ENCODE assay signal across 9 cellular contexts in the genomic region with DNA sequence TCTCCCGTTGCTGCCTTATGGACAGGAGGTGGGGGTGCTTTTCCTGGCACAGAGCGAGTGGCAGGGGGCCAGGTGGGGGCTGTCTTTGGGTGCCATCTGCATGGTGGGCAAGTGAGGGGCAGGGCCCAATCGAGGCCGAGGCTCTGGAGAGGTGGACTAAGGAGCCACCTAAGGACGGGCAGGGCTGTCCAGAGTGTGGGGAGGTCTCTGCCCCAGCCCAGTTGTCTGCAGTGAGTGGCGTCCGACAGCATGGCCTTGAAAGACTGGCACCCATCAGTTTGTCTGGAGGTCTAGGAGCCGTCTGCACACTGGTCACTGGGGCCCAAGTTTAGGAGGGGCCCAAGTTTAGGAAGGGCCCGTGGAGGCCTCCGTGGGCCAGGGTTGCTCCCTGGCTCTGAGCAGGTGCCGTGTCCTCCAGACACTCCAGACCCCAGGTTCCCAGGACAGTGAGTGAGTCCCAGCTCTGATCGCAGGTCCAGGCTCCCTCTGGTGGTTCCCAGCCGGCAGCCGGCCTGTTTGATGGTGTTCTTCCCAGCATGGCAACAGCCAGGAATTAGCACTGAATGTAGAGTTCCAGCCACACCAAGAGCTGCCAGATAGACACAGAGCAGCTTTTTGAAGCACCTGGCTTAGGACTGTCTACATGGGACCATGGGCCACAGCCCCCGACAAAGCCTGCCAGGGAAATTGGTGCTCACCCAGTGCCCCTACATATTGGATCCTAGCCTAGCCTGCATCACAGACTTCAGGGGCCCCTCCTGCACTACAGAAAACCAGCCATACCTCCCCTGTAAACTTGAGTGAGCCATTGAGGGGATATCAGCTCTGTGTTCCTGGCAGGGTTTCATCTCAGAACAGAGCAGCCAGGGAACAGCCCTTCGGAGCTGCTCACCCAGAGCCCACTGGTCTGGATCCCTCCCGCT.
DNase-seq lines count a peak whose midpoint lies in the region; ATAC-seq and TF ChIP-seq lines count a peak whose summit lies in the region.
"Had no signal": no experiment of that assay in that cellular context is flagged by ENCODE, and none has a peak within 500 bp of the region (broad histone marks: within the 10 kb centered on the region; RNA-seq: fewer than 3 reads in every experiment).

No MANE protein-coding gene starts in this region.

- H3K4me3 Mint-ChIP-seq in nephron progenitor cell: no peak overlapping the region
- H3K4me3 Mint-ChIP-seq: naive thymus-derived CD4-positive, alpha-beta T cell had no signal

- ATAC-seq in SK-N-SH treated with all-trans-retinoic acid at 6 μM for 48 hours (peak; percentile 82), omental fat pad (ENCODE audit: low FRiP score) (no peak), HG02763 (IDR thresholded peaks at IDR 0.05; ENCODE audit: unreplicated experiment) (no peak)
- ATAC-seq: naive thymus-derived CD4-positive, alpha-beta T cell had no signal

- no peak overlapping the region for H3K27ac Mint-ChIP-seq in nephron progenitor cell
- H3K27ac Mint-ChIP-seq: naive thymus-derived CD4-positive, alpha-beta T cell had no signal

- no peaks in the 10 kb centered on the region for H3K9me3 Mint-ChIP-seq in nephron progenitor cell
- H3K9me3 Mint-ChIP-seq: naive thymus-derived CD4-positive, alpha-beta T cell had no signal

- H3K4me3 ChIP-seq in fibroblast of mammary gland (ENCODE audit: control insufficient read depth, low read depth, low read length): no peak overlapping the region

- H3K27me3 Mint-ChIP-seq in nephron progenitor cell (ENCODE audit: low read depth, poor library complexity): no peaks in the 10 kb centered on the region

- TF ChIP-seq CTCF in fibroblast of mammary gland (conservative IDR thresholded peaks at IDR 0.05; ENCODE audit: control insufficient read depth, insufficient read depth, low read depth, low read length) (peak; percentile 63), nephron progenitor cell (IDR thresholded peaks at IDR 0.05) (peak; percentile 63), omental fat pad (IDR thresholded peaks at IDR 0.05) (no peak)

- peak; percentile 42 for DNase-seq in COLO829 (ENCODE audit: low spot score)
- DNase-seq in HCEC 1CT: peak; percentile 41
- DNase-seq in fibroblast of mammary gland (ENCODE audit: low read depth): peak; percentile 37
- DNase-seq in nephron progenitor cell: peak; percentile 66
- no peak for DNase-seq in omental fat pad (ENCODE audit: low spot score)
- no peak for DNase-seq in dedifferentiated amniotic fluid mesenchymal stem cell (ENCODE audit: extremely low spot score)

- H3K36me3 Mint-ChIP-seq in nephron progenitor cell (ENCODE audit: low read depth): no peaks in the 10 kb centered on the region
- H3K36me3 Mint-ChIP-seq: naive thymus-derived CD4-positive, alpha-beta T cell had no signal

- H3K4me1 Mint-ChIP-seq in nephron progenitor cell: peaks cover 25% of the 10 kb centered on the region

TF ChIP-seq in SK-N-SH treated with all-trans-retinoic acid at 6 μM for 48 hours, 23 proteins besides CTCF, POLR2A, EP300 and RAD21:
- TF ChIP-seq ZC3H10 (CRISPR knock-in tag; IDR thresholded peaks at IDR 0.05) (no peak), OSR1 (CRISPR knock-in tag; IDR thresholded peaks at IDR 0.05) (no peak), ZNF565 (CRISPR knock-in tag; conservative IDR thresholded peaks at IDR 0.05; ENCODE audit: low read depth) (no peak), PPARA (CRISPR knock-in tag; IDR thresholded peaks at IDR 0.05; ENCODE audit: borderline replicate concordance) (no peak), BACH2 (CRISPR knock-in tag; IDR thresholded peaks at IDR 0.05; ENCODE audit: borderline replicate concordance) (no peak), ZNF8 (CRISPR knock-in tag; IDR thresholded peaks at IDR 0.05) (no peak), ZFP30 (CRISPR knock-in tag; IDR thresholded peaks at IDR 0.05) (no peak), CREB5 (CRISPR knock-in tag; IDR thresholded peaks at IDR 0.05; ENCODE audit: low read depth) (no peak), TOX (CRISPR knock-in tag; IDR thresholded peaks at IDR 0.05; ENCODE audit: borderline replicate concordance) (no peak), PATZ1 (CRISPR knock-in tag; IDR thresholded peaks at IDR 0.05; ENCODE audit: borderline replicate concordance) (no peak), ESRRG (CRISPR knock-in tag; IDR thresholded peaks at IDR 0.05) (no peak), TCF4 (CRISPR knock-in tag; IDR thresholded peaks at IDR 0.05; ENCODE audit: borderline replicate concordance) (no peak), RARB (CRISPR knock-in tag; IDR thresholded peaks at IDR 0.05) (no peak), SNAI2 (CRISPR knock-in tag; IDR thresholded peaks at IDR 0.05) (no peak), ZFP3 (CRISPR knock-in tag; IDR thresholded peaks at IDR 0.05) (no peak)
- TF ChIP-seq, protein P1, sequence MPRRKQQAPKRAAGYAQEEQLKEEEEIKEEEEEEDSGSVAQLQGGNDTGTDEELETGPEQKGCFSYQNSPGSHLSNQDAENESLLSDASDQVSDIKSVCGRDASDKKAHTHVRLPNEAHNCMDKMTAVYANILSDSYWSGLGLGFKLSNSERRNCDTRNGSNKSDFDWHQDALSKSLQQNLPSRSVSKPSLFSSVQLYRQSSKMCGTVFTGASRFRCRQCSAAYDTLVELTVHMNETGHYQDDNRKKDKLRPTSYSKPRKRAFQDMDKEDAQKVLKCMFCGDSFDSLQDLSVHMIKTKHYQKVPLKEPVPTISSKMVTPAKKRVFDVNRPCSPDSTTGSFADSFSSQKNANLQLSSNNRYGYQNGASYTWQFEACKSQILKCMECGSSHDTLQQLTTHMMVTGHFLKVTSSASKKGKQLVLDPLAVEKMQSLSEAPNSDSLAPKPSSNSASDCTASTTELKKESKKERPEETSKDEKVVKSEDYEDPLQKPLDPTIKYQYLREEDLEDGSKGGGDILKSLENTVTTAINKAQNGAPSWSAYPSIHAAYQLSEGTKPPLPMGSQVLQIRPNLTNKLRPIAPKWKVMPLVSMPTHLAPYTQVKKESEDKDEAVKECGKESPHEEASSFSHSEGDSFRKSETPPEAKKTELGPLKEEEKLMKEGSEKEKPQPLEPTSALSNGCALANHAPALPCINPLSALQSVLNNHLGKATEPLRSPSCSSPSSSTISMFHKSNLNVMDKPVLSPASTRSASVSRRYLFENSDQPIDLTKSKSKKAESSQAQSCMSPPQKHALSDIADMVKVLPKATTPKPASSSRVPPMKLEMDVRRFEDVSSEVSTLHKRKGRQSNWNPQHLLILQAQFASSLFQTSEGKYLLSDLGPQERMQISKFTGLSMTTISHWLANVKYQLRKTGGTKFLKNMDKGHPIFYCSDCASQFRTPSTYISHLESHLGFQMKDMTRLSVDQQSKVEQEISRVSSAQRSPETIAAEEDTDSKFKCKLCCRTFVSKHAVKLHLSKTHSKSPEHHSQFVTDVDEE (CRISPR knock-in tag; IDR thresholded peaks at IDR 0.05): no peak

Comparison
In these comparisons a context has a peak if more than half of its experiments do, and no peak if none do; other contexts are left out.
1. DNase-seq: peak in COLO829 (single experiment), HCEC 1CT (single experiment), fibroblast of mammary gland (single experiment) and nephron progenitor cell (single experiment); none in omental fat pad (single experiment) and dedifferentiated amniotic fluid mesenchymal stem cell (single experiment).
2. CTCF ChIP-seq: peak in fibroblast of mammary gland (single experiment) and nephron progenitor cell (single experiment); none in omental fat pad (0 of 3).